Comparison of ENCODE assay signal across 12 cellular contexts in the genomic region with DNA sequence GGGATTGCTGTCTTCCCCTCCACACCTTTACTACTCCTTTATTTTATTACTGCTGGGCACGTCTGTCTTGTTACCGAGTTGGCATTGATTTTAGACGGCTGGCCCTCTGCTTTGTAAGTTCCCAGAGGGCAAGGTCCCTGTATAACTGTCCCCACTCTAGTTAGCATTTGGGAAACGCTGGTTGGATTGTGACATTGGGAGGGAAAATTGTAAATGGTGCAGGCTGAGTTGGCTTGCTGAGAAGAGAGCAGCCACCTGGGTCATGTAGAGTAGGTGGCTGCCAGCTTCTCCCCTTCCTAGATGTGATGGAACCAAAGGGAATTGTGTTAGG. TPM values are rescaled to one million over a fixed set of nuclear protein-coding genes. Genes with fewer than 3 reads are reported as not detected.
DNase-seq lines count a peak whose midpoint lies in the region; ATAC-seq and TF ChIP-seq lines count a peak whose summit lies in the region.
"Had no signal": no experiment of that assay in that cellular context is flagged by ENCODE, and none has a peak within 500 bp of the region (broad histone marks: within the 10 kb centered on the region; RNA-seq: fewer than 3 reads in every experiment).

No MANE protein-coding gene starts in this region.

- dilution Hi-C loops in mammary epithelial cell (cut with HindIII; ENCODE audit: low sequenced_read_pairs) = loop anchor here (10.0 kb wide), 1 partner anchor 74 kb away; no protein-coding TSS in a partner anchor

- H3K4me1 Mint-ChIP-seq in MCF 10A (ENCODE audit: insufficient read depth, unreplicated experiment) (peaks cover 4% of the 10 kb centered on the region), type B pancreatic cell (ENCODE audit: unreplicated experiment) (peaks cover 24% of the 10 kb centered on the region)
- peaks cover 41% of the 10 kb centered on the region for H3K4me1 Mint-ChIP-seq in activated CD8-positive, alpha-beta T cell treated with anti-CD3 and anti-CD28 coated beads for 36 hours (ENCODE audit: low read depth)

- H3K9ac ChIP-seq in mammary epithelial cell (ENCODE audit: insufficient read depth, low read length) = no peak overlapping the region

- no peaks in the 10 kb centered on the region for H3K27me3 ChIP-seq in mammary epithelial cell (ENCODE audit: insufficient read depth, low read length)
- H3K27me3 ChIP-seq in right lobe of liver = no peaks in the 10 kb centered on the region
- H3K27me3 ChIP-seq in BE2C = no peaks in the 10 kb centered on the region
- H3K27me3 ChIP-seq: adrenal gland, esophagus muscularis mucosa, pancreas had no signal

- POLR2A ChIA-PET in MCF 10A (lab: Yijun Ruan, JAX) = interaction anchor here (0.8 kb wide), 1 partner anchor 696 kb away, joined by 3 read pairs; the partner anchor contains the start of gene GTPBP1
- POLR2A ChIA-PET in activated CD8-positive, alpha-beta T cell treated with anti-CD3 and anti-CD28 coated beads for 36 hours (lab: Charles Lee) = interaction anchor here (0.6 kb wide), 1 partner anchor 70 kb away, joined by 3 read pairs; no protein-coding TSS in a partner anchor

- H3K4me1 ChIP-seq in mammary epithelial cell (ENCODE audit: insufficient read depth, low read length) = peaks cover 5% of the 10 kb centered on the region
- H3K4me1 ChIP-seq in right lobe of liver = peaks cover 0 to 17% (median 5%) of the 10 kb centered on the region in 4 donors
- no peaks in the 10 kb centered on the region; the same call in none of the 2 replicates for H3K4me1 ChIP-seq in BE2C

- no peak overlapping the region for H3K4me2 ChIP-seq in mammary epithelial cell (ENCODE audit: insufficient read depth, low read depth, low read length)

- peaks cover 34% of the 10 kb centered on the region for H3K79me2 ChIP-seq in mammary epithelial cell (ENCODE audit: insufficient read depth, low read length)

- H4K20me1 ChIP-seq in mammary epithelial cell (ENCODE audit: insufficient read depth, low read length) = no peaks in the 10 kb centered on the region

- 90% methylated on average over 4 of the region's 4 CpGs for WGBS in mammary epithelial cell (ENCODE audit: low coverage, missing lambda C conversion rate)
- WGBS in right lobe of liver (ENCODE audit: insufficient coverage, low coverage, low lambda C conversion rate, missing lambda C conversion rate) = 25% methylated on average over 4 of the region's 4 CpGs

- H3K27me3 Mint-ChIP-seq in MCF 10A (ENCODE audit: insufficient read depth, unreplicated experiment) = no peaks in the 10 kb centered on the region
- no peaks in the 10 kb centered on the region for H3K27me3 Mint-ChIP-seq in activated CD8-positive, alpha-beta T cell treated with anti-CD3 and anti-CD28 coated beads for 36 hours
- no peaks in the 10 kb centered on the region for H3K27me3 Mint-ChIP-seq in type B pancreatic cell

- no peak overlapping the region for H3K27ac Mint-ChIP-seq in MCF 10A (ENCODE audit: low read depth, unreplicated experiment)
- H3K27ac Mint-ChIP-seq in activated CD8-positive, alpha-beta T cell treated with anti-CD3 and anti-CD28 coated beads for 36 hours = no peak overlapping the region
- no peak overlapping the region for H3K27ac Mint-ChIP-seq in type B pancreatic cell

- H3K27ac ChIP-seq in mammary epithelial cell (ENCODE audit: insufficient read depth, low read depth, low read length) (no peak overlapping the region), right lobe of liver (no peak overlapping the region)
- H3K27ac ChIP-seq: adrenal gland, esophagus muscularis mucosa, pancreas had no signal

- intact Hi-C loops in MCF 10A (cut with micrococcal nuclease) (no loop called here), mammary epithelial cell (cut with micrococcal nuclease) (no loop called here), right lobe of liver (cut with DNase I) (no loop called here)
- intact Hi-C loops in activated CD8-positive, alpha-beta T cell treated with anti-CD3 and anti-CD28 coated beads for 36 hours (cut with micrococcal nuclease) = no loop called here

- DNase-seq in MCF 10A (ENCODE audit: unreplicated experiment) = no peak
- no peak for DNase-seq in mammary epithelial cell
- DNase-seq in activated CD8-positive, alpha-beta T cell treated with anti-CD3 and anti-CD28 coated beads for 36 hours = no peak
- DNase-seq in right lobe of liver = peak in 2 of 3 donors; percentile 2 to 61
- DNase-seq in type B pancreatic cell (ENCODE audit: extremely low spot score, unreplicated experiment) = no peak
- DNase-seq in NCI-H1048 (lab: John Stamatoyannopoulos, UW) = no peak
- DNase-seq in BE2C = no peak
- no peak for DNase-seq in hippocampal formation (lab: John Stamatoyannopoulos, UW)
- DNase-seq: adrenal gland, NCI-H446 treated with DMSO at 0.1 percent for 48 hours had no signal

- no peak for TF ChIP-seq POLR2A in right lobe of liver (IDR thresholded peaks at IDR 0.05)

- CTCF ChIA-PET in MCF 10A (lab: Yijun Ruan, JAX) (no interaction called here), mammary epithelial cell (lab: Charles Lee; ENCODE audit: low non-redundant PET) (no interaction called here)
- CTCF ChIA-PET in activated CD8-positive, alpha-beta T cell treated with anti-CD3 and anti-CD28 coated beads for 36 hours (lab: Charles Lee) = no interaction called here

- H3K4me3 ChIP-seq in mammary epithelial cell (replicated peaks in 1 of 3; ENCODE audit: insufficient read depth in 1 of 3, low read depth in 2 of 3, low read length in 3 of 3) (no peak overlapping the region), right lobe of liver (no peak overlapping the region), BE2C (ENCODE audit: low read depth, low read length) (no peak overlapping the region)

- H3K9me3 Mint-ChIP-seq in MCF 10A (ENCODE audit: unreplicated experiment) (no peaks in the 10 kb centered on the region), type B pancreatic cell (no peaks in the 10 kb centered on the region)
- no peaks in the 10 kb centered on the region for H3K9me3 Mint-ChIP-seq in activated CD8-positive, alpha-beta T cell treated with anti-CD3 and anti-CD28 coated beads for 36 hours

- no peak overlapping the region for H2AFZ ChIP-seq in mammary epithelial cell (ENCODE audit: low read depth, low read length)

- H3K9me3 ChIP-seq in mammary epithelial cell (replicated peaks; ENCODE audit: insufficient read depth, low read length) (no peaks in the 10 kb centered on the region), right lobe of liver (no peaks in the 10 kb centered on the region), BE2C (no peaks in the 10 kb centered on the region)
- H3K9me3 ChIP-seq: adrenal gland, esophagus muscularis mucosa, pancreas had no signal

- TF ChIP-seq CTCF in MCF 10A (IDR thresholded peaks at IDR 0.05; ENCODE audit: unreplicated experiment) (no peak), mammary epithelial cell (conservative IDR thresholded peaks at IDR 0.05 in 1 of 2, IDR thresholded peaks at IDR 0.05 in 1 of 2; ENCODE audit: extremely low read depth in 1 of 2, insufficient read depth in 1 of 2, low read depth in 1 of 2, low read length in 2 of 2) (no peak), right lobe of liver (IDR thresholded peaks at IDR 0.05) (no peak), type B pancreatic cell (conservative IDR thresholded peaks at IDR 0.05) (no peak), BE2C (IDR thresholded peaks at IDR 0.05; ENCODE audit: low read depth, low read length) (no peak)
- TF ChIP-seq CTCF in activated CD8-positive, alpha-beta T cell treated with anti-CD3 and anti-CD28 coated beads for 36 hours (IDR thresholded peaks at IDR 0.05) = no peak

- in situ Hi-C loops in mammary epithelial cell (cut with MboI; ENCODE audit: low sequenced_read_pairs in 2 of 2) = no loop called here

- peak overlapping the region; percentile 90 for H3K4me3 Mint-ChIP-seq in MCF 10A (ENCODE audit: unreplicated experiment)
- peak overlapping the region; percentile 90 for H3K4me3 Mint-ChIP-seq in activated CD8-positive, alpha-beta T cell treated with anti-CD3 and anti-CD28 coated beads for 36 hours
- peak overlapping the region; percentile 81 for H3K4me3 Mint-ChIP-seq in type B pancreatic cell

- BruUV-seq in MCF 10A (replicated peaks; lab: Mats Ljungman, UMichigan) (no TSS peak), mammary epithelial cell (replicated peaks; lab: Mats Ljungman, UMichigan) (no TSS peak)

- H3K36me3 ChIP-seq in mammary epithelial cell (ENCODE audit: insufficient read depth, low read length) (no peaks in the 10 kb centered on the region), right lobe of liver (no peaks in the 10 kb centered on the region), BE2C (peaks cover 5% of the 10 kb centered on the region)
- H3K36me3 ChIP-seq: adrenal gland, pancreas had no signal

- peaks cover 15% of the 10 kb centered on the region for H3K36me3 Mint-ChIP-seq in MCF 10A (ENCODE audit: insufficient read depth, unreplicated experiment)
- H3K36me3 Mint-ChIP-seq in activated CD8-positive, alpha-beta T cell treated with anti-CD3 and anti-CD28 coated beads for 36 hours (ENCODE audit: low read depth) = peaks cover 36% of the 10 kb centered on the region
- H3K36me3 Mint-ChIP-seq in type B pancreatic cell = peaks cover 18% of the 10 kb centered on the region

- no peak for ATAC-seq in activated CD8-positive, alpha-beta T cell treated with anti-CD3 and anti-CD28 coated beads for 36 hours
- peak in 1 of 4 donors; percentile 9 for ATAC-seq in right lobe of liver
- ATAC-seq: pancreas had no signal

RNA-seq across cellular contexts. Expression of gene TAB1, which starts 1.7 kb away (rescaled TPM):
- total RNA-seq in MCF 10A (2022) (17.7 and 20.0 TPM in 2 replicates), mammary epithelial cell (10 to 100 TPM; 14.7 to 17.8 TPM), right lobe of liver (10 to 100 TPM in 4 of 6 experiments, 1 to 10 TPM in 2; 8.9 to 17.0 (median 11.1) TPM), type B pancreatic cell (ENCODE audit: low replicate concordance) (26.0 and 31.0 TPM in 2 replicates)
- polyA plus RNA-seq in mammary epithelial cell = 16.0 TPM
- 7.5 TPM for polyA minus RNA-seq in mammary epithelial cell
- 10 to 100 TPM; 21.6 to 22.8 TPM for total RNA-seq in activated CD8-positive, alpha-beta T cell treated with anti-CD3 and anti-CD28 coated beads for 36 hours
- polyA plus RNA-seq in BE2C (2012; ENCODE audit: insufficient read depth, insufficient read length, low read depth) = 53.2 TPM

RNA-seq across cellular contexts. Expression of gene SYNGR1, which starts 51.5 kb away (rescaled TPM):
- total RNA-seq in MCF 10A (2022) (0.25 and 0.35 TPM in 2 replicates), mammary epithelial cell (1 to 10 TPM in 1 of 2 donors, under 1 TPM in 1; 0.89 to 1.5 TPM), right lobe of liver (1 to 10 TPM in 5 of 6 experiments, under 1 TPM in 1; 0.74 to 3.2 (median 2.2) TPM), type B pancreatic cell (ENCODE audit: low replicate concordance) (41.4 and 47.9 TPM in 2 replicates)
- 0.23 TPM for polyA plus RNA-seq in mammary epithelial cell
- polyA minus RNA-seq in mammary epithelial cell = not detected
- total RNA-seq in activated CD8-positive, alpha-beta T cell treated with anti-CD3 and anti-CD28 coated beads for 36 hours = 1 to 10 TPM; 2.4 to 3.8 TPM
- 42.1 TPM for polyA plus RNA-seq in BE2C (2012; ENCODE audit: insufficient read depth, insufficient read length, low read depth)

RNA-seq across cellular contexts. Expression of gene MGAT3, which starts 55.5 kb away (rescaled TPM):
- total RNA-seq in MCF 10A (2022) (not detected in 2 replicates), mammary epithelial cell (under 1 TPM in 1 of 2 donors, not detected in 1; under 0.01 TPM), right lobe of liver (under 1 TPM in 5 of 6 experiments, not detected in 1; 0.05 to 0.38 (median 0.07) TPM), type B pancreatic cell (ENCODE audit: low replicate concordance) (47.0 and 115 TPM in 2 replicates)
- polyA plus RNA-seq in mammary epithelial cell = not detected
- not detected for polyA minus RNA-seq in mammary epithelial cell
- 1 to 10 TPM in 1 of 2 experiments, under 1 TPM in 1; 0.90 to 1.9 TPM for total RNA-seq in activated CD8-positive, alpha-beta T cell treated with anti-CD3 and anti-CD28 coated beads for 36 hours
- 10.8 TPM for polyA plus RNA-seq in BE2C (2012; ENCODE audit: insufficient read depth, insufficient read length, low read depth)

Comparison
In these comparisons a context has a peak if more than half of its experiments do, and no peak if none do; other contexts are left out.
1. DNase-seq: peak in right lobe of liver (2 of 3); none in MCF 10A (single experiment), mammary epithelial cell (single experiment), activated CD8-positive, alpha-beta T cell treated with anti-CD3 and anti-CD28 coated beads for 36 hours (single experiment), type B pancreatic cell (single experiment), NCI-H1048 (single experiment), BE2C (single experiment) and hippocampal formation (0 of 2).
2. RNA of gene MGAT3, which starts 55.5 kb away (total RNA-seq): 47.0 to 115 TPM in type B pancreatic cell; 0.90 to 1.9 TPM in activated CD8-positive, alpha-beta T cell treated with anti-CD3 and anti-CD28 coated beads for 36 hours, 0.05 to 0.38 TPM in right lobe of liver, under 0.01 TPM in mammary epithelial cell and not detected in MCF 10A; every median in the first group is over 10 times any median in the second.
3. Peak in every context shown above with its lines, with median percentiles within 50 percentile points of each other: H3K4me3 Mint-ChIP-seq.